Comparison of ENCODE assay signal across 8 cellular contexts in genomic region chr2:75560022-75560767, GRCh38. TPM values are rescaled to one million over a fixed set of nuclear protein-coding genes. Genes with fewer than 3 reads are reported as not detected.
DNase-seq lines count a peak whose midpoint lies in the region; ATAC-seq, FAIRE-seq and TF ChIP-seq lines count a peak whose summit lies in the region.

No MANE protein-coding gene starts in this region.

- no peaks in the 10 kb centered on the region for H3K9me3 ChIP-seq in astrocyte (ENCODE audit: insufficient read depth, low read depth, low read length)

- peak overlapping the region; percentile 93 for H3K27ac ChIP-seq in astrocyte (ENCODE audit: low read depth, low read length)

- peak; percentile 38 for ATAC-seq in HG03442 (IDR thresholded peaks at IDR 0.05; ENCODE audit: unreplicated experiment)

- peaks cover 8% of the 10 kb centered on the region for H3K36me3 ChIP-seq in astrocyte (ENCODE audit: insufficient read depth, low read length)

- peaks cover 56% of the 10 kb centered on the region for H3K4me1 ChIP-seq in astrocyte (ENCODE audit: insufficient read depth, low read length)

- peak overlapping the region; percentile 98 for H3K4me3 Mint-ChIP-seq in astrocyte (ENCODE audit: unreplicated experiment)
- peak overlapping the region; percentile 80 for H3K4me3 Mint-ChIP-seq in stimulated activated naive CD8-positive, alpha-beta T cell treated with anti-CD3 and anti-CD28 coated beads, Interleukin-15, Interleukin-2, amounts not matched to agents 100 ng/mL and 50 ng/mL, for 24 hours

- H3K27me3 ChIP-seq in astrocyte (ENCODE audit: insufficient read depth, low read length): no peaks in the 10 kb centered on the region

- H2AFZ ChIP-seq in astrocyte (ENCODE audit: low read depth, low read length): peak overlapping the region; percentile 37

- H3K27me3 Mint-ChIP-seq in astrocyte (ENCODE audit: low read depth, unreplicated experiment): peaks cover 5% of the 10 kb centered on the region
- peaks cover 60% of the 10 kb centered on the region for H3K27me3 Mint-ChIP-seq in stimulated activated naive CD8-positive, alpha-beta T cell treated with anti-CD3 and anti-CD28 coated beads, Interleukin-15, Interleukin-2, amounts not matched to agents 100 ng/mL and 50 ng/mL, for 24 hours

- no peak for DNase-seq in GM12864 (ENCODE audit: low read depth)
- DNase-seq in astrocyte (ENCODE audit: low read depth): peak; percentile 33
- DNase-seq in iPS-NIHi7 (ENCODE audit: extremely low spot score): peak; percentile 39
- no peak for DNase-seq in NOMO-1 treated with dmso at 0.1 percent for 144 hours (lab: John Stamatoyannopoulos, UW; ENCODE audit: unreplicated experiment)
- no peak for DNase-seq in occipital lobe (lab: John Stamatoyannopoulos, UW)
- no peak for DNase-seq in NCI-H2171 treated with DMSO at 0.1 percent for 48 hours (lab: John Stamatoyannopoulos, UW)

- peak overlapping the region; percentile 96 for H3K27ac Mint-ChIP-seq in astrocyte (ENCODE audit: unreplicated experiment)
- no peak overlapping the region for H3K27ac Mint-ChIP-seq in stimulated activated naive CD8-positive, alpha-beta T cell treated with anti-CD3 and anti-CD28 coated beads, Interleukin-15, Interleukin-2, amounts not matched to agents 100 ng/mL and 50 ng/mL, for 24 hours

- H3K9me3 Mint-ChIP-seq in astrocyte (ENCODE audit: unreplicated experiment): peaks cover 2% of the 10 kb centered on the region
- no peaks in the 10 kb centered on the region for H3K9me3 Mint-ChIP-seq in stimulated activated naive CD8-positive, alpha-beta T cell treated with anti-CD3 and anti-CD28 coated beads, Interleukin-15, Interleukin-2, amounts not matched to agents 100 ng/mL and 50 ng/mL, for 24 hours

- H3K4me1 Mint-ChIP-seq in astrocyte (ENCODE audit: low read depth, unreplicated experiment): peaks cover 36% of the 10 kb centered on the region
- H3K4me1 Mint-ChIP-seq in stimulated activated naive CD8-positive, alpha-beta T cell treated with anti-CD3 and anti-CD28 coated beads, Interleukin-15, Interleukin-2, amounts not matched to agents 100 ng/mL and 50 ng/mL, for 24 hours (ENCODE audit: low read depth): peaks cover 32% of the 10 kb centered on the region

- H3K4me3 ChIP-seq in GM12864 (ENCODE audit: low read depth, low read length): peak overlapping the region; percentile 52
- H3K4me3 ChIP-seq in astrocyte (ENCODE audit: insufficient read depth, low read depth, low read length): peak overlapping the region; percentile 89

- peaks cover 55% of the 10 kb centered on the region for H3K79me2 ChIP-seq in astrocyte (ENCODE audit: insufficient read depth, low read length)

- H3K9ac ChIP-seq in astrocyte (ENCODE audit: low read length): peak overlapping the region; percentile 96

- FAIRE-seq in astrocyte (lab: Jason Lieb, UNC): no peak

- peaks cover 42% of the 10 kb centered on the region for H4K20me1 ChIP-seq in astrocyte (ENCODE audit: insufficient read depth, low read length)

- peak overlapping the region; percentile 97 for H3K4me2 ChIP-seq in astrocyte (ENCODE audit: low read length)

- TF ChIP-seq CTCF in GM12864 (IDR thresholded peaks at IDR 0.05; ENCODE audit: low read depth, low read length, missing control alignments) (no peak), astrocyte (IDR thresholded peaks at IDR 0.05; ENCODE audit: insufficient read depth, low read depth, low read length) (peak; percentile 16)

- H3K36me3 Mint-ChIP-seq in astrocyte (ENCODE audit: low read depth, unreplicated experiment): peaks cover 7% of the 10 kb centered on the region
- no peaks in the 10 kb centered on the region for H3K36me3 Mint-ChIP-seq in stimulated activated naive CD8-positive, alpha-beta T cell treated with anti-CD3 and anti-CD28 coated beads, Interleukin-15, Interleukin-2, amounts not matched to agents 100 ng/mL and 50 ng/mL, for 24 hours (ENCODE audit: low read depth)

RNA-seq across cellular contexts. Expression of gene EVA1A, which starts 0.5 kb away (rescaled TPM):
- total RNA-seq in astrocyte (19.0 and 28.6 TPM in 2 replicates), occipital lobe (1.1 TPM)

Comparison
In these comparisons a context has a peak if more than half of its experiments do, and no peak if none do; other contexts are left out.
1. DNase-seq: peak in astrocyte (single experiment) and iPS-NIHi7 (single experiment); none in GM12864 (single experiment), NOMO-1 treated with dmso at 0.1 percent for 144 hours (single experiment), occipital lobe (single experiment) and NCI-H2171 treated with DMSO at 0.1 percent for 48 hours (single experiment).